ENCODE assay signal across 28 cellular contexts in genomic region chr3:186311431-186311830, GRCh38. TPM values are rescaled to one million over a fixed set of nuclear protein-coding genes. Genes with fewer than 3 reads are reported as not detected.
"Had no signal": no experiment of that assay in that cellular context is flagged by ENCODE, and none has a peak within 500 bp of the region (broad histone marks: within the 10 kb centered on the region; RNA-seq: fewer than 3 reads in every experiment).

No MANE protein-coding gene starts in this region.

- H3K9me3 ChIP-seq: ascending aorta, breast epithelium, colonic mucosa had no signal

- DNase-seq: activated B cell treated with CpG ODN at 0.5 μM for 24 hours; activated CD4-positive, alpha-beta T cell treated with anti-CD3 and anti-CD28 coated beads for 48 hours; activated CD4-positive, alpha-beta T cell treated with anti-CD3 and anti-CD28 coated beads, Interleukin-2, amount 50 U/mL, for 1 hour; activated CD4-positive, alpha-beta T cell treated with anti-CD3 and anti-CD28 coated beads, Interleukin-2, amount 50 U/mL, for 48 hours; activated CD8-positive, alpha-beta memory T cell treated with anti-CD3 and anti-CD28 coated beads for 24 hours; activated CD8-positive, alpha-beta T cell treated with anti-CD3 and anti-CD28 coated beads for 36 hours; activated gamma-delta T cell; activated naive CD4-positive, alpha-beta T cell; activated naive CD4-positive, alpha-beta T cell treated with anti-CD3 and anti-CD28 coated beads, Interleukin-2, amount 10 ng/mL, durations not matched to agents 7 days and 5 days; activated naive CD8-positive, alpha-beta T cell treated with anti-CD3 and anti-CD28 coated beads, Interleukin-2, amount 10 ng/mL, durations not matched to agents 7 days and 5 days; activated T-cell treated with anti-CD3 and anti-CD28 coated beads, Interleukin-2, amount 50 U/mL, for 1 hour; activated T-cell treated with anti-CD3 and anti-CD28 coated beads, Interleukin-2, amount 50 U/mL, for 48 hours; central memory CD4-positive, alpha-beta T cell; cerebellar nuclear complex; colonic mucosa; effector CD8-positive, alpha-beta T cell; foreskin fibroblast; SW 1271; T-cell; T1000; WERI-Rb-1 had no signal

- H3K4me1 ChIP-seq: ascending aorta, breast epithelium, colonic mucosa had no signal

- ATAC-seq: activated CD4-positive, CD25-positive, alpha-beta regulatory T cell treated with anti-CD3 and anti-CD28 coated beads, Interleukin-2, amount 50 U/mL, for 24 hours; activated CD8-positive, alpha-beta T cell treated with anti-CD3 and anti-CD28 coated beads for 36 hours; activated naive CD4-positive, alpha-beta T cell treated with anti-CD3 and anti-CD28 coated beads, Interleukin-2, amount 50 U/mL, for 72 hours; T-cell had no signal

- H3K27ac ChIP-seq: ascending aorta, breast epithelium, cardiac muscle cell, colonic mucosa, epithelial cell of prostate, WERI-Rb-1 had no signal

- H3K4me3 ChIP-seq: ascending aorta, breast epithelium, cardiac muscle cell, colonic mucosa had no signal

- H3K27me3 ChIP-seq: ascending aorta, breast epithelium, cardiac muscle cell, colonic mucosa had no signal

RNA-seq across cellular contexts. Expression of gene DGKG, which starts 50.6 kb away (rescaled TPM):
- total RNA-seq: endothelial cell of umbilical vein had no signal
- polyA plus RNA-seq: cardiac muscle cell, endothelial cell of umbilical vein had no signal
